Comparison of ENCODE assay signal across 20 cellular contexts in genomic region chr10:86267286-86268195, GRCh38.
DNase-seq lines count a peak whose midpoint lies in the region; ATAC-seq and TF ChIP-seq lines count a peak whose summit lies in the region.
"Had no signal": no experiment of that assay in that cellular context is flagged by ENCODE, and none has a peak within 500 bp of the region (broad histone marks: within the 10 kb centered on the region; RNA-seq: fewer than 3 reads in every experiment).

No MANE protein-coding gene starts in this region.

- H3K27ac ChIP-seq in substantia nigra (ENCODE audit: low read depth, low read length, poor library complexity, severe bottlenecking): peak overlapping the region; percentile 94
- H3K27ac ChIP-seq: SJSA1, vagina had no signal

- no peak overlapping the region for H3K4me3 Mint-ChIP-seq in WTC11
- no peak overlapping the region for H3K4me3 Mint-ChIP-seq in stimulated activated naive B cell treated with anti-CD40 and anti-IgM and Interleukin-4, amounts not matched to agents 10 μg/mL and 1 μg/mL and 100 μg/mL, for 72 hours
- H3K4me3 Mint-ChIP-seq: activated CD4-positive, alpha-beta T cell treated with anti-CD3 and anti-CD28 coated beads for 36 hours; activated naive CD8-positive, alpha-beta T cell treated with anti-CD3 and anti-CD28 coated beads for 36 hours; CD8-positive, alpha-beta T cell had no signal

- ATAC-seq in WTC11: peak; percentile 18; the same call in 1 of the 2 replicates
- no peak for ATAC-seq in GM18907 (IDR thresholded peaks at IDR 0.05; ENCODE audit: unreplicated experiment)
- no peak for ATAC-seq in stimulated activated naive B cell treated with anti-CD40 and anti-IgM and Interleukin-4, amounts not matched to agents 10 μg/mL and 1 μg/mL and 100 μg/mL, for 72 hours (replicated peaks)
- ATAC-seq: activated CD4-positive, alpha-beta T cell treated with anti-CD3 and anti-CD28 coated beads for 36 hours; CD8-positive, alpha-beta T cell; mucosa of descending colon had no signal

- peaks cover 6% of the 10 kb centered on the region for H3K36me3 Mint-ChIP-seq in WTC11
- no peaks in the 10 kb centered on the region for H3K36me3 Mint-ChIP-seq in stimulated activated naive B cell treated with anti-CD40 and anti-IgM and Interleukin-4, amounts not matched to agents 10 μg/mL and 1 μg/mL and 100 μg/mL, for 72 hours
- H3K36me3 Mint-ChIP-seq: activated naive CD8-positive, alpha-beta T cell treated with anti-CD3 and anti-CD28 coated beads for 36 hours; CD8-positive, alpha-beta T cell had no signal

- DNase-seq in NCI-H345 (lab: John Stamatoyannopoulos, UW) (peak; percentile 50), NCI-H345 treated with DMSO at 0.1 percent for 48 hours (lab: John Stamatoyannopoulos, UW; ENCODE audit: unreplicated experiment) (no peak), WTC11 (ENCODE audit: low spot score) (no peak), medulla oblongata (ENCODE audit: extremely low spot score) (peak; percentile 81), substantia nigra (lab: John Stamatoyannopoulos, UW) (peak in 32 of 49 donors; percentile 24 to 82 (median 50)), NCI-H446 (lab: John Stamatoyannopoulos, UW) (no peak)
- no peak for DNase-seq in stimulated activated naive B cell treated with anti-CD40 and anti-IgM and Interleukin-4, amounts not matched to agents 10 μg/mL and 1 μg/mL and 100 μg/mL, for 72 hours
- DNase-seq: activated CD4-positive, alpha-beta T cell treated with anti-CD3 and anti-CD28 coated beads for 36 hours; activated naive CD8-positive, alpha-beta T cell treated with anti-CD3 and anti-CD28 coated beads for 36 hours; effector CD8-positive, alpha-beta T cell; EL; Kasumi-1; kidney glomerular epithelial cell; mucosa of descending colon; NCI-H1436; small intestine had no signal

- peaks cover 4% of the 10 kb centered on the region; the same call in 1 of the 2 replicates for H3K27me3 Mint-ChIP-seq in WTC11 (ENCODE audit: low read depth)
- peaks cover 33 to 59% of the 10 kb centered on the region in 2 donors for H3K27me3 Mint-ChIP-seq in stimulated activated naive B cell treated with anti-CD40 and anti-IgM and Interleukin-4, amounts not matched to agents 10 μg/mL and 1 μg/mL and 100 μg/mL, for 72 hours

- no peak for TF ChIP-seq CTCF in WTC11 (IDR thresholded peaks at IDR 0.05)

- POLR2A ChIA-PET in WTC11 (lab: Charles Lee): no interaction called here

- peaks cover 10% of the 10 kb centered on the region for H3K4me1 Mint-ChIP-seq in WTC11
- no peaks in the 10 kb centered on the region for H3K4me1 Mint-ChIP-seq in stimulated activated naive B cell treated with anti-CD40 and anti-IgM and Interleukin-4, amounts not matched to agents 10 μg/mL and 1 μg/mL and 100 μg/mL, for 72 hours
- H3K4me1 Mint-ChIP-seq: activated CD4-positive, alpha-beta T cell treated with anti-CD3 and anti-CD28 coated beads for 36 hours had no signal

- H3K9me3 Mint-ChIP-seq in WTC11: peaks cover 19% of the 10 kb centered on the region
- H3K9me3 Mint-ChIP-seq in stimulated activated naive B cell treated with anti-CD40 and anti-IgM and Interleukin-4, amounts not matched to agents 10 μg/mL and 1 μg/mL and 100 μg/mL, for 72 hours: peaks cover 4 to 9% of the 10 kb centered on the region in 2 donors

- CTCF ChIA-PET in WTC11 (lab: Charles Lee): interaction anchor here (1.1 to 2.0 kb wide), 4 partner anchors 25 to 318 kb away, joined by 3 to 11 read pairs (median 5); no protein-coding TSS in a partner anchor

- H3K27ac Mint-ChIP-seq in WTC11: no peak overlapping the region
- no peak overlapping the region for H3K27ac Mint-ChIP-seq in stimulated activated naive B cell treated with anti-CD40 and anti-IgM and Interleukin-4, amounts not matched to agents 10 μg/mL and 1 μg/mL and 100 μg/mL, for 72 hours
- H3K27ac Mint-ChIP-seq: activated CD4-positive, alpha-beta T cell treated with anti-CD3 and anti-CD28 coated beads for 36 hours; activated naive CD8-positive, alpha-beta T cell treated with anti-CD3 and anti-CD28 coated beads for 36 hours; CD8-positive, alpha-beta T cell had no signal

TF ChIP-seq in WTC11, 78 proteins besides CTCF, POLR2A, EP300 and RAD21 (continues in another document):
- TF ChIP-seq ZMAT4 (CRISPR knock-in tag; IDR thresholded peaks at IDR 0.05) (no peak), ZNF219 (CRISPR knock-in tag; IDR thresholded peaks at IDR 0.05; ENCODE audit: borderline replicate concordance) (no peak), AR (CRISPR knock-in tag; IDR thresholded peaks at IDR 0.05) (no peak), SMAD3 (CRISPR knock-in tag; IDR thresholded peaks at IDR 0.05; ENCODE audit: borderline replicate concordance) (no peak)
- TF ChIP-seq, protein P1, sequence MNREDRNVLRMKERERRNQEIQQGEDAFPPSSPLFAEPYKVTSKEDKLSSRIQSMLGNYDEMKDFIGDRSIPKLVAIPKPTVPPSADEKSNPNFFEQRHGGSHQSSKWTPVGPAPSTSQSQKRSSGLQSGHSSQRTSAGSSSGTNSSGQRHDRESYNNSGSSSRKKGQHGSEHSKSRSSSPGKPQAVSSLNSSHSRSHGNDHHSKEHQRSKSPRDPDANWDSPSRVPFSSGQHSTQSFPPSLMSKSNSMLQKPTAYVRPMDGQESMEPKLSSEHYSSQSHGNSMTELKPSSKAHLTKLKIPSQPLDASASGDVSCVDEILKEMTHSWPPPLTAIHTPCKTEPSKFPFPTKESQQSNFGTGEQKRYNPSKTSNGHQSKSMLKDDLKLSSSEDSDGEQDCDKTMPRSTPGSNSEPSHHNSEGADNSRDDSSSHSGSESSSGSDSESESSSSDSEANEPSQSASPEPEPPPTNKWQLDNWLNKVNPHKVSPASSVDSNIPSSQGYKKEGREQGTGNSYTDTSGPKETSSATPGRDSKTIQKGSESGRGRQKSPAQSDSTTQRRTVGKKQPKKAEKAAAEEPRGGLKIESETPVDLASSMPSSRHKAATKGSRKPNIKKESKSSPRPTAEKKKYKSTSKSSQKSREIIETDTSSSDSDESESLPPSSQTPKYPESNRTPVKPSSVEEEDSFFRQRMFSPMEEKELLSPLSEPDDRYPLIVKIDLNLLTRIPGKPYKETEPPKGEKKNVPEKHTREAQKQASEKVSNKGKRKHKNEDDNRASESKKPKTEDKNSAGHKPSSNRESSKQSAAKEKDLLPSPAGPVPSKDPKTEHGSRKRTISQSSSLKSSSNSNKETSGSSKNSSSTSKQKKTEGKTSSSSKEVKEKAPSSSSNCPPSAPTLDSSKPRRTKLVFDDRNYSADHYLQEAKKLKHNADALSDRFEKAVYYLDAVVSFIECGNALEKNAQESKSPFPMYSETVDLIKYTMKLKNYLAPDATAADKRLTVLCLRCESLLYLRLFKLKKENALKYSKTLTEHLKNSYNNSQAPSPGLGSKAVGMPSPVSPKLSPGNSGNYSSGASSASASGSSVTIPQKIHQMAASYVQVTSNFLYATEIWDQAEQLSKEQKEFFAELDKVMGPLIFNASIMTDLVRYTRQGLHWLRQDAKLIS (CRISPR knock-in tag; IDR thresholded peaks at IDR 0.05; ENCODE audit: borderline replicate concordance): no peak
- TF ChIP-seq, protein P2, sequence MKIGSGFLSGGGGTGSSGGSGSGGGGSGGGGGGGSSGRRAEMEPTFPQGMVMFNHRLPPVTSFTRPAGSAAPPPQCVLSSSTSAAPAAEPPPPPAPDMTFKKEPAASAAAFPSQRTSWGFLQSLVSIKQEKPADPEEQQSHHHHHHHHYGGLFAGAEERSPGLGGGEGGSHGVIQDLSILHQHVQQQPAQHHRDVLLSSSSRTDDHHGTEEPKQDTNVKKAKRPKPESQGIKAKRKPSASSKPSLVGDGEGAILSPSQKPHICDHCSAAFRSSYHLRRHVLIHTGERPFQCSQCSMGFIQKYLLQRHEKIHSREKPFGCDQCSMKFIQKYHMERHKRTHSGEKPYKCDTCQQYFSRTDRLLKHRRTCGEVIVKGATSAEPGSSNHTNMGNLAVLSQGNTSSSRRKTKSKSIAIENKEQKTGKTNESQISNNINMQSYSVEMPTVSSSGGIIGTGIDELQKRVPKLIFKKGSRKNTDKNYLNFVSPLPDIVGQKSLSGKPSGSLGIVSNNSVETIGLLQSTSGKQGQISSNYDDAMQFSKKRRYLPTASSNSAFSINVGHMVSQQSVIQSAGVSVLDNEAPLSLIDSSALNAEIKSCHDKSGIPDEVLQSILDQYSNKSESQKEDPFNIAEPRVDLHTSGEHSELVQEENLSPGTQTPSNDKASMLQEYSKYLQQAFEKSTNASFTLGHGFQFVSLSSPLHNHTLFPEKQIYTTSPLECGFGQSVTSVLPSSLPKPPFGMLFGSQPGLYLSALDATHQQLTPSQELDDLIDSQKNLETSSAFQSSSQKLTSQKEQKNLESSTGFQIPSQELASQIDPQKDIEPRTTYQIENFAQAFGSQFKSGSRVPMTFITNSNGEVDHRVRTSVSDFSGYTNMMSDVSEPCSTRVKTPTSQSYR (CRISPR knock-in tag; IDR thresholded peaks at IDR 0.05): no peak

Comparison
In these comparisons a context has a peak if more than half of its experiments do, and no peak if none do; other contexts are left out.
1. DNase-seq: peak in NCI-H345 (single experiment), medulla oblongata (single experiment) and substantia nigra (32 of 49); none in NCI-H345 treated with DMSO at 0.1 percent for 48 hours (single experiment), WTC11 (single experiment), stimulated activated naive B cell treated with anti-CD40 and anti-IgM and Interleukin-4, amounts not matched to agents 10 μg/mL and 1 μg/mL and 100 μg/mL, for 72 hours (single experiment) and NCI-H446 (0 of 2).